ENCODE assay signal across 12 cellular contexts in genomic region chr2:168459256-168459655, GRCh38.
"Had no signal": no experiment of that assay in that cellular context is flagged by ENCODE, and none has a peak within 500 bp of the region (broad histone marks: within the 10 kb centered on the region; RNA-seq: fewer than 3 reads in every experiment).

No MANE protein-coding gene starts in this region.

- H3K27ac ChIP-seq: breast epithelium, epithelial cell of prostate, gastrocnemius medialis, lower lobe of right lung, thoracic aorta had no signal

- H3K9me3 ChIP-seq: breast epithelium, gastrocnemius medialis, lower lobe of right lung, stomach, thoracic aorta had no signal

- H3K4me1 ChIP-seq: breast epithelium had no signal

- DNase-seq: activated naive CD4-positive, alpha-beta T cell treated with anti-CD3 and anti-CD28 coated beads, Interleukin-2, amount 50 U/mL, for 16 hours; effector CD4-positive, alpha-beta T cell; gastrocnemius medialis; lower lobe of right lung; stimulated activated CD4-positive, alpha-beta T cell treated with anti-CD3 and anti-CD28 coated beads, Interleukin-15, amount 100 ng/mL, for 24 hours; stimulated activated CD4-positive, alpha-beta T cell treated with anti-CD3 and anti-CD28 coated beads, Interleukin-4, amount 100 ng/mL, for 24 hours; stomach; SW 1271 had no signal

- ATAC-seq: activated CD4-positive, CD25-positive, alpha-beta regulatory T cell treated with anti-CD3 and anti-CD28 coated beads, Interleukin-2, amount 50 U/mL, for 24 hours; gastrocnemius medialis; lower lobe of right lung had no signal

- H3K27me3 ChIP-seq: breast epithelium, gastrocnemius medialis, stomach had no signal

- H3K36me3 ChIP-seq: breast epithelium, gastrocnemius medialis, lower lobe of right lung, stomach, thoracic aorta had no signal

- H3K4me3 ChIP-seq: breast epithelium, gastrocnemius medialis, lower lobe of right lung, thoracic aorta had no signal
